ENCODE assay signal across 8 cellular contexts in the genomic region with DNA sequence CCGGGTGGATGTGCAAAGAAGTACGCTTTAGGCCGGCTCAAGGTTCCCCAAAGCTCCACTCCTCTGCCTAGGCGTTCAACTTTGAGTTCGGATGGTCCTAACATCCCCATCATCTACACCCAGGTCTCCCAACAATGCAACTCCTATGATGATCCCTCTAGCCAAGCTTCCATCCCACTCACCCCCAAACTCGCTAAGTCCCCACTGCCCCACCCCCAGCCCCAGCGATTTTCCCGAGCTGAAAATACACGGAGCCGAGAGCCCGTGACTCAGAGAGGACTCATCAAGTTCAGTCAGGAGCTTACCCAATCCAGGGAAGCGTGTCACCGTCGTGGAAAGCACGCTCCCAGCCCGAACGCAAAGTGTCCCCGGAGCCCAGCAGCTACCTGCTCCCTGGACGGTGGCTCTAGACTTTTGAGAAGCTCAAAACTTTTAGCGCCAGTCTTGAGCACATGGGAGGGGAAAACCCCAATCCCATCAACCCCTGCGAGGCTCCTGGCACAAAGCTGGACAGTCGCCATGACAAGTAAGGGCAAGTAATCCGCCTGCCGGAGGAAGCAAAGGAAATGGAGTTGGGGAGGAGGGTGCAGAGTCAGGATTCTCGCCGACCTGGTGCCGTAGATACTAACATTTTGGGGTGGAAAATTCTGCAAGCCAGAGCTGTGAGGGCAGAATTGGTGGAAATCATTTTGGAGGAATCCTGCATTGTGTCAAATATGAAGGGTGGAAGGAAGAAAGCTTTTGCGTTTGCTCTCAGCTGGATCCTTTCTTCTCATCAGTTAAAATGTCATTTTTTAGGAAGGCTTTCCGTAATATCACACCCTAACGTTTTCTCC. TPM values are rescaled to one million over a fixed set of nuclear protein-coding genes. Genes with fewer than 3 reads are reported as not detected.
DNase-seq lines count a peak whose midpoint lies in the region; ATAC-seq and TF ChIP-seq lines count a peak whose summit lies in the region.

A gene (minus strand): TSS at position 419 of the 836 bp plus-strand sequence. CDS start 10,896 bp downstream, outside the sequence.

- H3K27ac Mint-ChIP-seq in activated naive CD4-positive, alpha-beta T cell treated with anti-CD3 and anti-CD28 coated beads, Interleukin-2, amount 50 U/mL, for 72 hours: peak within 1 kb of the TSS; percentile 99

- H3K9me3 Mint-ChIP-seq in activated naive CD4-positive, alpha-beta T cell treated with anti-CD3 and anti-CD28 coated beads, Interleukin-2, amount 50 U/mL, for 72 hours: no peaks in the 10 kb centered on the region

- H3K36me3 Mint-ChIP-seq in activated naive CD4-positive, alpha-beta T cell treated with anti-CD3 and anti-CD28 coated beads, Interleukin-2, amount 50 U/mL, for 72 hours: peaks cover 36 to 43% of the 10 kb centered on the region in 2 donors

- DNase-seq in AG09319 (ENCODE audit: extremely low read depth, low read depth) (peak; percentile 84), GM20000 (ENCODE audit: low spot score) (peak; percentile 83), NCI-H1105 (lab: John Stamatoyannopoulos, UW) (peak; percentile 97), SKM-1 (lab: John Stamatoyannopoulos, UW; ENCODE audit: unreplicated experiment) (peak; percentile 55), globus pallidus (ENCODE audit: low spot score) (peak; percentile 94), nucleus accumbens (lab: John Stamatoyannopoulos, UW) (peak; percentile 27 to 94 (median 83)), substantia nigra (lab: John Stamatoyannopoulos, UW) (peak; percentile 47 to 92 (median 84))
- DNase-seq in activated naive CD4-positive, alpha-beta T cell treated with anti-CD3 and anti-CD28 coated beads, Interleukin-2, amount 50 U/mL, for 72 hours (ENCODE audit: low spot score in 2 of 2): peak; percentile 86 to 88

- ATAC-seq in activated naive CD4-positive, alpha-beta T cell treated with anti-CD3 and anti-CD28 coated beads, Interleukin-2, amount 50 U/mL, for 72 hours: peak; percentile 54 to 60

- TF ChIP-seq CTCF in AG09319 (IDR thresholded peaks at IDR 0.05; ENCODE audit: low read depth, low read length) (peak; percentile 6; the same call in 1 of the 2 replicates), GM20000 (IDR thresholded peaks at IDR 0.05; ENCODE audit: extremely low read depth, missing control alignments) (no peak)

- peak within 1 kb of the TSS; percentile 88 for H3K27ac ChIP-seq in substantia nigra (ENCODE audit: low read depth, low read length, poor library complexity, severe bottlenecking)

RNA-seq across cellular contexts. Expression of the gene that starts here (rescaled TPM):
- total RNA-seq in activated naive CD4-positive, alpha-beta T cell treated with anti-CD3 and anti-CD28 coated beads, Interleukin-2, amount 50 U/mL, for 72 hours: 100 to 1,000 TPM in 1 of 2 donors, 10 to 100 TPM in 1; 78.4 to 147 TPM

Comparison
In these comparisons a context has a peak if more than half of its experiments do, and no peak if none do; other contexts are left out.
1. Peak in every context shown above with its lines: DNase-seq, ATAC-seq and H3K27ac ChIP-seq.